In the genomic region with DNA sequence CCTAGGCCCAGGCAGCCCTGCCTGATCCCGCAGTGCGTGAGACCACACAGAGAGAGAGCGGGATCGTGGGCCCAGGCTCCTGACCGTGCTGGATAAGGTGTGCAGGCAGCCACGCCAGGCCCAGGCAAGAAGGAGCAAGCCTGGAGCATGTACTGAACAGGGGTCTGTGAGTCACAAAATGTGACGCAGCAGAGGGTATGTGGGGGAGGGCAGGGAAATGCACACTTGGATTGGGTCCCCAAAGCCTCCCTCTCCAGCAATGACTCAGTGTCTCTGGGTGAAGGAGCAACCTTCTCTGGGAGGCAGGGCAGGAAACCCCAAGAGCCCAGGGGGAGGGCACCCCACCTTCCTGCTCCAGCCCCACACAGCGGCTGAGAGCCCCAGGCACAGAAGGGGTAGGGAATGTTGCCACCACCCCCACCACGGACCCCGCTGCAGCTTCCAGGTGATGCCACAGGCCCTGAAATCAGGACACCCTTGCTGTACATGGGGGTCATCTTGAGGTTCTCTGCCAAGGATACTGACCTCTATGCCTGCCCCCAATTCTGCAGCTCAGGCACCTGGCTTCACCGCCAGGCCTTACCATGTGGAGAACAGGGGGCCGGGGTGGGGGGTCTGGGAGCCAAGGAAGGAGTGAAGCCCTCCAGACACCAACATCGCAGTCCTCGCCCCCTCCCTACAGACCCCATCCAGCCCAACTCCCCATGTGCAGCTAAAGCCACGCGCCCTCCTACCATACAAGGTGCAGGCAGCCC, we compare ENCODE assay signal across 1 cellular context.
TF ChIP-seq lines count a peak whose summit lies in the region.

No MANE protein-coding gene starts in this region.

TF ChIP-seq in SK-N-SH, 30 proteins besides CTCF, POLR2A, EP300 and RAD21 (continued from another document):
- TF ChIP-seq, protein P1, sequence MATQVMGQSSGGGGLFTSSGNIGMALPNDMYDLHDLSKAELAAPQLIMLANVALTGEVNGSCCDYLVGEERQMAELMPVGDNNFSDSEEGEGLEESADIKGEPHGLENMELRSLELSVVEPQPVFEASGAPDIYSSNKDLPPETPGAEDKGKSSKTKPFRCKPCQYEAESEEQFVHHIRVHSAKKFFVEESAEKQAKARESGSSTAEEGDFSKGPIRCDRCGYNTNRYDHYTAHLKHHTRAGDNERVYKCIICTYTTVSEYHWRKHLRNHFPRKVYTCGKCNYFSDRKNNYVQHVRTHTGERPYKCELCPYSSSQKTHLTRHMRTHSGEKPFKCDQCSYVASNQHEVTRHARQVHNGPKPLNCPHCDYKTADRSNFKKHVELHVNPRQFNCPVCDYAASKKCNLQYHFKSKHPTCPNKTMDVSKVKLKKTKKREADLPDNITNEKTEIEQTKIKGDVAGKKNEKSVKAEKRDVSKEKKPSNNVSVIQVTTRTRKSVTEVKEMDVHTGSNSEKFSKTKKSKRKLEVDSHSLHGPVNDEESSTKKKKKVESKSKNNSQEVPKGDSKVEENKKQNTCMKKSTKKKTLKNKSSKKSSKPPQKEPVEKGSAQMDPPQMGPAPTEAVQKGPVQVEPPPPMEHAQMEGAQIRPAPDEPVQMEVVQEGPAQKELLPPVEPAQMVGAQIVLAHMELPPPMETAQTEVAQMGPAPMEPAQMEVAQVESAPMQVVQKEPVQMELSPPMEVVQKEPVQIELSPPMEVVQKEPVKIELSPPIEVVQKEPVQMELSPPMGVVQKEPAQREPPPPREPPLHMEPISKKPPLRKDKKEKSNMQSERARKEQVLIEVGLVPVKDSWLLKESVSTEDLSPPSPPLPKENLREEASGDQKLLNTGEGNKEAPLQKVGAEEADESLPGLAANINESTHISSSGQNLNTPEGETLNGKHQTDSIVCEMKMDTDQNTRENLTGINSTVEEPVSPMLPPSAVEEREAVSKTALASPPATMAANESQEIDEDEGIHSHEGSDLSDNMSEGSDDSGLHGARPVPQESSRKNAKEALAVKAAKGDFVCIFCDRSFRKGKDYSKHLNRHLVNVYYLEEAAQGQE (IDR thresholded peaks at IDR 0.05; ENCODE audit: low read depth, low read length), result no peak
- TF ChIP-seq FOSL2 (IDR thresholded peaks at IDR 0.05; ENCODE audit: borderline replicate concordance, low read depth) (peak; percentile 90), RXRA (IDR thresholded peaks at IDR 0.05; ENCODE audit: borderline replicate concordance, low read depth) (no peak; the same call in 1 of the 2 replicates)
- TF ChIP-seq, protein P2, sequence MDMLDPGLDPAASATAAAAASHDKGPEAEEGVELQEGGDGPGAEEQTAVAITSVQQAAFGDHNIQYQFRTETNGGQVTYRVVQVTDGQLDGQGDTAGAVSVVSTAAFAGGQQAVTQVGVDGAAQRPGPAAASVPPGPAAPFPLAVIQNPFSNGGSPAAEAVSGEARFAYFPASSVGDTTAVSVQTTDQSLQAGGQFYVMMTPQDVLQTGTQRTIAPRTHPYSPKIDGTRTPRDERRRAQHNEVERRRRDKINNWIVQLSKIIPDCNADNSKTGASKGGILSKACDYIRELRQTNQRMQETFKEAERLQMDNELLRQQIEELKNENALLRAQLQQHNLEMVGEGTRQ (IDR thresholded peaks at IDR 0.05; ENCODE audit: borderline replicate concordance, low read depth, low read length), result no peak
- TF ChIP-seq, protein P3, sequence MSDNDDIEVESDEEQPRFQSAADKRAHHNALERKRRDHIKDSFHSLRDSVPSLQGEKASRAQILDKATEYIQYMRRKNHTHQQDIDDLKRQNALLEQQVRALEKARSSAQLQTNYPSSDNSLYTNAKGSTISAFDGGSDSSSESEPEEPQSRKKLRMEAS (IDR thresholded peaks at IDR 0.05; ENCODE audit: low read depth), result peak; percentile 79
- TF ChIP-seq, protein P4, sequence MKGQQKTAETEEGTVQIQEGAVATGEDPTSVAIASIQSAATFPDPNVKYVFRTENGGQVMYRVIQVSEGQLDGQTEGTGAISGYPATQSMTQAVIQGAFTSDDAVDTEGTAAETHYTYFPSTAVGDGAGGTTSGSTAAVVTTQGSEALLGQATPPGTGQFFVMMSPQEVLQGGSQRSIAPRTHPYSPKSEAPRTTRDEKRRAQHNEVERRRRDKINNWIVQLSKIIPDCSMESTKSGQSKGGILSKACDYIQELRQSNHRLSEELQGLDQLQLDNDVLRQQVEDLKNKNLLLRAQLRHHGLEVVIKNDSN (IDR thresholded peaks at IDR 0.05; ENCODE audit: borderline replicate concordance, low read depth), result no peak
- TF ChIP-seq, protein P5, sequence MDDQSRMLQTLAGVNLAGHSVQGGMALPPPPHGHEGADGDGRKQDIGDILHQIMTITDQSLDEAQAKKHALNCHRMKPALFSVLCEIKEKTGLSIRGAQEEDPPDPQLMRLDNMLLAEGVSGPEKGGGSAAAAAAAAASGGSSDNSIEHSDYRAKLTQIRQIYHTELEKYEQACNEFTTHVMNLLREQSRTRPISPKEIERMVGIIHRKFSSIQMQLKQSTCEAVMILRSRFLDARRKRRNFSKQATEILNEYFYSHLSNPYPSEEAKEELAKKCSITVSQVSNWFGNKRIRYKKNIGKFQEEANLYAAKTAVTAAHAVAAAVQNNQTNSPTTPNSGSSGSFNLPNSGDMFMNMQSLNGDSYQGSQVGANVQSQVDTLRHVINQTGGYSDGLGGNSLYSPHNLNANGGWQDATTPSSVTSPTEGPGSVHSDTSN (IDR thresholded peaks at IDR 0.05), result no peak
TF ChIP-seq in SK-N-SH: peak in this region for 7.
